13 cellular contexts compared by ENCODE assay signal in genomic region chr12:13094349-13094748, GRCh38. TPM values are rescaled to one million over a fixed set of nuclear protein-coding genes. Genes with fewer than 3 reads are reported as not detected.
A peak's percentile ranks its signal among the peaks of the same experiment; 100 is the strongest.
DNase-seq lines count a peak whose midpoint lies in the region; ATAC-seq, FAIRE-seq and TF ChIP-seq lines count a peak whose summit lies in the region.
"Had no signal": no experiment of that assay in that cellular context is flagged by ENCODE, and none has a peak within 500 bp of the region (broad histone marks: within the 10 kb centered on the region; RNA-seq: fewer than 3 reads in every experiment).

No MANE protein-coding gene starts in this region.

- no peaks in the 10 kb centered on the region for H4K20me1 ChIP-seq in keratinocyte (ENCODE audit: control insufficient read depth, extremely low read depth, insufficient read depth, low read length)

- peak overlapping the region; percentile 31 for H3K9ac ChIP-seq in keratinocyte (ENCODE audit: control insufficient read depth, extremely low read depth, insufficient read depth, low read length)

- intact Hi-C loops in upper lobe of right lung (cut with DNase I), result loop anchor here (10.0 kb wide), 1 partner anchor 120 kb away; no protein-coding TSS in a partner anchor

- FAIRE-seq in keratinocyte (lab: Jason Lieb, UNC), result peak; percentile 65
- FAIRE-seq: endometrium had no signal

- H3K4me3 ChIP-seq in keratinocyte (ENCODE audit: control insufficient read depth in 2 of 3, extremely low read depth in 1 of 3, insufficient read depth in 2 of 3, low read depth in 1 of 3, low read length in 3 of 3), result peak overlapping the region in 1 of 3 experiments; percentile 41
- H3K4me3 ChIP-seq in upper lobe of right lung, result no peak overlapping the region

- peak overlapping the region; percentile 49 for H2AFZ ChIP-seq in keratinocyte (ENCODE audit: control insufficient read depth, low read length)

- TF ChIP-seq CTCF in keratinocyte (optimal IDR thresholded peaks at IDR 0.05 in 1 of 3, IDR thresholded peaks at IDR 0.05 in 1 of 3, conservative IDR thresholded peaks at IDR 0.05 in 1 of 3; ENCODE audit: extremely low read depth in 1 of 3, insufficient read depth in 2 of 3, low read length in 3 of 3), result no peak
- no peak for TF ChIP-seq CTCF in upper lobe of right lung (IDR thresholded peaks at IDR 0.05)

- H3K27me3 ChIP-seq in keratinocyte (ENCODE audit: control insufficient read depth, extremely low read depth, insufficient read depth, low read length) (no peaks in the 10 kb centered on the region), upper lobe of right lung (no peaks in the 10 kb centered on the region)

- H3K4me1 ChIP-seq in keratinocyte (ENCODE audit: control insufficient read depth, extremely low read depth, insufficient read depth, low read length) (peaks cover 40% of the 10 kb centered on the region), upper lobe of right lung (peaks cover 39% of the 10 kb centered on the region)

- H3K36me3 ChIP-seq in keratinocyte (ENCODE audit: control insufficient read depth in 2 of 2, extremely low read depth in 1 of 2, insufficient read depth in 2 of 2, low read length in 2 of 2) (no peaks in the 10 kb centered on the region), upper lobe of right lung (no peaks in the 10 kb centered on the region)

- no peaks in the 10 kb centered on the region for H3K79me2 ChIP-seq in keratinocyte (ENCODE audit: control insufficient read depth, insufficient read depth, low read length)

- no peaks in the 10 kb centered on the region for H3K9me3 ChIP-seq in keratinocyte (ENCODE audit: control insufficient read depth, low read depth, low read length)
- no peaks in the 10 kb centered on the region for H3K9me3 ChIP-seq in upper lobe of right lung

- dilution Hi-C loops in keratinocyte (cut with MboI; ENCODE audit: extremely low pct_ligation_motif_present, low sequenced_read_pairs), result no loop called here

- no peaks in the 10 kb centered on the region for H3K9me1 ChIP-seq in keratinocyte (ENCODE audit: control insufficient read depth, extremely low read depth, insufficient read depth, low read length)

- peak overlapping the region; percentile 88 for H3K4me2 ChIP-seq in keratinocyte (ENCODE audit: control insufficient read depth, extremely low read depth, insufficient read depth, low read depth, low read length)

- H3K27ac ChIP-seq in keratinocyte (ENCODE audit: control insufficient read depth, insufficient read depth, low read length), result peak overlapping the region; percentile 75
- no peak overlapping the region for H3K27ac ChIP-seq in upper lobe of right lung

- DNase-seq in SIG-M5 (lab: John Stamatoyannopoulos, UW) (peak; percentile 14), keratinocyte (ENCODE audit: low read depth, low spot score) (no peak), cerebellar nuclear complex (lab: John Stamatoyannopoulos, UW) (no peak), upper lobe of right lung (no peak)
- DNase-seq: activated CD4-positive, alpha-beta T cell treated with anti-CD3 and anti-CD28 coated beads, Interleukin-2, amount 50 U/mL, for 48 hours; GDM1; NCI-H526 had no signal

- peak; percentile 38 for ATAC-seq in GM18498 (IDR thresholded peaks at IDR 0.05; ENCODE audit: unreplicated experiment)
- ATAC-seq in HG03045 (IDR thresholded peaks at IDR 0.05; ENCODE audit: unreplicated experiment), result peak; percentile 38
- ATAC-seq in GM21360 (IDR thresholded peaks at IDR 0.05; ENCODE audit: unreplicated experiment), result no peak
- ATAC-seq in upper lobe of right lung, result no peak
- ATAC-seq in HG03135 (IDR thresholded peaks at IDR 0.05; ENCODE audit: unreplicated experiment), result no peak

RNA-seq across cellular contexts. Expression of gene GSG1, which starts 9.1 kb away (rescaled TPM):
- 0.05 TPM in 1 of 3 replicates, not detected in the others for polyA plus RNA-seq in keratinocyte
- polyA plus RNA-seq in keratinocyte (2011; ENCODE audit: low read depth), result not detected
- polyA plus RNA-seq in keratinocyte (2011; cell fraction: cytosol; rRNA removed), result not detected in 2 replicates
- not detected in 2 replicates for polyA plus RNA-seq in keratinocyte (2011; cell fraction: nucleus; rRNA removed)
- polyA plus RNA-seq in keratinocyte (2012; ENCODE audit: low replicate concordance), result 0.14 and 0.16 TPM in 2 replicates
- polyA minus RNA-seq in keratinocyte, result 0.46 TPM in 1 of 3 replicates, not detected in the others
- polyA minus RNA-seq in keratinocyte (2011; cell fraction: cytosol; rRNA and poly(A)+ RNA removed), result not detected
- polyA minus RNA-seq in keratinocyte (2011; cell fraction: nucleus; rRNA and poly(A)+ RNA removed), result not detected in 2 replicates
- not detected for total RNA-seq in upper lobe of right lung
- total RNA-seq: neural crest cell had no signal

RNA-seq across cellular contexts. Expression of gene FAM234B, which starts 50.2 kb away (rescaled TPM):
- polyA plus RNA-seq in keratinocyte, result 3.4 to 5.1 TPM (median 4.5 TPM) in 3 replicates
- polyA plus RNA-seq in keratinocyte (2011; ENCODE audit: low read depth), result 1.5 TPM
- 1.2 and 1.9 TPM in 2 replicates for polyA plus RNA-seq in keratinocyte (2011; cell fraction: cytosol; rRNA removed)
- 6.5 and 8.5 TPM in 2 replicates for polyA plus RNA-seq in keratinocyte (2011; cell fraction: nucleus; rRNA removed)
- 2.6 and 3.7 TPM in 2 replicates for polyA plus RNA-seq in keratinocyte (2012; ENCODE audit: low replicate concordance)
- 3.0 to 13.5 TPM (median 13.4 TPM) in 3 replicates for polyA minus RNA-seq in keratinocyte
- 3.5 TPM for polyA minus RNA-seq in keratinocyte (2011; cell fraction: cytosol; rRNA and poly(A)+ RNA removed)
- polyA minus RNA-seq in keratinocyte (2011; cell fraction: nucleus; rRNA and poly(A)+ RNA removed), result 10.1 and 12.3 TPM in 2 replicates
- 9.6 TPM for total RNA-seq in upper lobe of right lung

Comparison
In these comparisons a context has a peak if more than half of its experiments do, and no peak if none do; other contexts are left out.
1. ATAC-seq: peak in GM18498 (single experiment) and HG03045 (single experiment); none in GM21360 (single experiment), upper lobe of right lung (single experiment) and HG03135 (single experiment).